In the genomic region with DNA sequence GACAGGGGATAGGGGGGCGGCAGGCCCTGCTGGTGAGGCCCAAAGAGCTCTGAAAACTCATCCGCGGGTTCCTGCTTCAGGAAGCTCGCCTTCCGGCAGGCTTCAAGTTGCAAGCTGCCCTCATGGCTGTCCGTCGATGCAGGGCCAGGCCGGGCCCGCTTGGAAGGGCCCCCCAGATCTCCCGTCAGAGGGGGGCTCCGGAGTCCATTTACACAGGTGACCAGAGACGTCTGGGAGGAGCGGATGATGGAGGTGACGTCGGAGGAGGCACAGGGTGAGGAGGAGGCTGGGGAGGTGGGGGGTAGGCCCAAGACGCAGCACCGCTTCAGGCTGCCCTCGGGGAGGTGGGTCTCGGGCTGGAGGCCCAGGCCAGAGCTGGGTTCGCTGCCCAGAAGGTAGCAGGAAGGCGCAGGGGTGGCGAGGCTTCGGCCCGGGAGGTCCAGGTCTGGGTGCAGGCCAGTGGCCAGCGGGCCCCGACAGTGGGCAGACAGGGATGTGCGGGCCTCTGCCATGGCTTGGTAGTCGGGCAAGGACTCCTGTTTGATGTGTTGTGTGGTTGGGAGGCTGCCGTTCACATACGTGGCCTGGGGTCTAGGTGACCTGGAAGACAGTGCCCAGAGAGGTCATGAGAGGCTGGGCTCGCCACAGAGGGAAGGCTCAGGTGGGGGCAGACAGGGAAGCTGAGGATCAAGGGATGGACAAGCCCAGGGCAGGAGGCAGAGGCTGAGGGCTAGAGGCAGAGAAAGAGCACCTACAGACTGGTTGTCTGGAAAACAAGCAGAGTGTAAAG, we compare ENCODE assay signal across 23 cellular contexts.
A peak's percentile ranks its signal among the peaks of the same experiment; 100 is the strongest.
DNase-seq lines count a peak whose midpoint lies in the region; ATAC-seq, FAIRE-seq and TF ChIP-seq lines count a peak whose summit lies in the region.
"Had no signal": no experiment of that assay in that cellular context is flagged by ENCODE, and none has a peak within 500 bp of the region (broad histone marks: within the 10 kb centered on the region; RNA-seq: fewer than 3 reads in every experiment).

No MANE protein-coding gene starts in this region.

- H2AFZ ChIP-seq in GM23338: peak overlapping the region; percentile 84; the same call in 1 of the 2 replicates
- no peak overlapping the region for H2AFZ ChIP-seq in H1 (ENCODE audit: low read length)
- H2AFZ ChIP-seq: PC-9 had no signal

- H2BK5ac ChIP-seq in H1 (ENCODE audit: low read depth, low read length): no peak overlapping the region

- H3K4me1 ChIP-seq in GM23338 (ENCODE audit: insufficient read depth): peaks cover 7% of the 10 kb centered on the region; the same call in 1 of the 2 replicates
- H3K4me1 ChIP-seq in H1 (replicated peaks in 1 of 4; ENCODE audit: control insufficient read depth in 3 of 4, insufficient read depth in 4 of 4, low read length in 3 of 4): peaks cover 0 to 7% (median 5%) of the 10 kb centered on the region in 4 experiments; a peak in 5 of 7 replicates
- H3K4me1 ChIP-seq in spleen: no peaks in the 10 kb centered on the region
- peaks cover 0 to 18% (median 0%) of the 10 kb centered on the region in 4 donors for H3K4me1 ChIP-seq in tibial nerve
- H3K4me1 ChIP-seq: A549; BLaER1 treated with 17β-estradiol and CSF1 and Interleukin-3, amounts not matched to agents 10 nM and 100 nM; SJSA1 had no signal

- no peak overlapping the region for H3K4ac ChIP-seq in H1 (replicated peaks; ENCODE audit: insufficient read length, low read depth, low read length)

- H3K4me2 ChIP-seq in GM23338 (no peak overlapping the region), H1 (ENCODE audit: insufficient read depth in 1 of 2, low read depth in 2 of 2, low read length in 2 of 2) (no peak overlapping the region)
- H3K4me2 ChIP-seq: A549; BLaER1 treated with 17β-estradiol and CSF1 and Interleukin-3, amounts not matched to agents 10 nM and 100 nM; PC-9 had no signal

- no peak overlapping the region for H3K27ac Mint-ChIP-seq in activated naive CD4-positive, alpha-beta T cell treated with anti-CD3 and anti-CD28 coated beads for 36 hours
- no peak overlapping the region for H3K27ac Mint-ChIP-seq in activated naive CD4-positive, alpha-beta T cell treated with anti-CD3 and anti-CD28 coated beads, Interleukin-2, amount 10 ng/mL, durations not matched to agents 7 days and 5 days
- H3K27ac Mint-ChIP-seq in GM23338: no peak overlapping the region
- H3K27ac Mint-ChIP-seq in activated T-helper 1 cell treated with anti-CD3 and anti-CD28 coated beads, Interleukin-12 subunit alpha, Interleukin-12 subunit beta, Interleukin-2, Interleukin-4 antibody, amounts not matched to agents 30 ng/mL and 10 ng/mL and 1 ng/mL, durations not matched to agents 14 hours and 24 hours and 36 hours: no peak overlapping the region
- H3K27ac Mint-ChIP-seq: CD4-positive, alpha-beta T cell had no signal

- no peak overlapping the region for H2AK5ac ChIP-seq in H1 (ENCODE audit: low read depth, low read length)

- H4K5ac ChIP-seq in H1 (ENCODE audit: insufficient read length, low read depth, low read length): no peak overlapping the region

- no peak overlapping the region for H2BK120ac ChIP-seq in H1 (replicated peaks; ENCODE audit: low read depth, low read length)

- no peaks in the 10 kb centered on the region for H3K79me2 ChIP-seq in GM23338 (replicated peaks; ENCODE audit: insufficient read depth)
- H3K79me2 ChIP-seq in H1 (ENCODE audit: control insufficient read depth in 1 of 2, insufficient read depth in 2 of 2, low read length in 2 of 2): no peaks in the 10 kb centered on the region

- no peak overlapping the region for H3K56ac ChIP-seq in H1 (replicated peaks; ENCODE audit: insufficient read length, low read depth, low read length)

- no peak for TF ChIP-seq RAD21 in H1 (IDR thresholded peaks at IDR 0.05 in 1 of 2, conservative IDR thresholded peaks at IDR 0.05 in 1 of 2; ENCODE audit: low read depth in 2 of 2, low read length in 2 of 2)

- H3K9me3 ChIP-seq in H1 (ENCODE audit: insufficient read depth in 2 of 2, low read depth in 1 of 2, low read length in 1 of 2): no peaks in the 10 kb centered on the region
- no peaks in the 10 kb centered on the region for H3K9me3 ChIP-seq in spleen
- H3K9me3 ChIP-seq in tibial nerve: no peaks in the 10 kb centered on the region
- H3K9me3 ChIP-seq: A549; BLaER1 treated with 17β-estradiol and CSF1 and Interleukin-3, amounts not matched to agents 10 nM and 100 nM; MG63; SJSA1 had no signal

- H3K27ac ChIP-seq in GM23338 (ENCODE audit: low read depth): no peak overlapping the region
- H3K27ac ChIP-seq in H1 (ENCODE audit: low read depth, low read length): no peak overlapping the region
- H3K27ac ChIP-seq in spleen: no peak overlapping the region
- no peak overlapping the region for H3K27ac ChIP-seq in tibial nerve
- H3K27ac ChIP-seq: A549; BLaER1 treated with 17β-estradiol and CSF1 and Interleukin-3, amounts not matched to agents 10 nM and 100 nM; PC-9; SJSA1 had no signal

- H4K8ac ChIP-seq in H1 (ENCODE audit: extremely low read depth, insufficient read depth, low read length): peak overlapping the region; percentile 81

- no peak overlapping the region for H3K4me3 Mint-ChIP-seq in activated naive CD4-positive, alpha-beta T cell treated with anti-CD3 and anti-CD28 coated beads for 36 hours
- H3K4me3 Mint-ChIP-seq in activated naive CD4-positive, alpha-beta T cell treated with anti-CD3 and anti-CD28 coated beads, Interleukin-2, amount 10 ng/mL, durations not matched to agents 7 days and 5 days: no peak overlapping the region
- H3K4me3 Mint-ChIP-seq in GM23338: no peak overlapping the region
- H3K4me3 Mint-ChIP-seq in activated T-helper 1 cell treated with anti-CD3 and anti-CD28 coated beads, Interleukin-12 subunit alpha, Interleukin-12 subunit beta, Interleukin-2, Interleukin-4 antibody, amounts not matched to agents 30 ng/mL and 10 ng/mL and 1 ng/mL, durations not matched to agents 14 hours and 24 hours and 36 hours: no peak overlapping the region
- H3K4me3 Mint-ChIP-seq: CD4-positive, alpha-beta T cell had no signal

- DNase-seq in activated naive CD4-positive, alpha-beta T cell treated with anti-CD3 and anti-CD28 coated beads for 36 hours: peak; percentile 2
- no peak for DNase-seq in activated naive CD4-positive, alpha-beta T cell treated with anti-CD3 and anti-CD28 coated beads, Interleukin-2, amount 10 ng/mL, durations not matched to agents 7 days and 5 days
- DNase-seq in GM23338 (ENCODE audit: low spot score) (no peak), H1 (ENCODE audit: low read depth in 1 of 2, low spot score in 2 of 2) (no peak), spleen (peak; percentile 72), tibial nerve (ENCODE audit: low spot score in 2 of 2) (no peak)
- no peak for DNase-seq in activated T-helper 1 cell treated with anti-CD3 and anti-CD28 coated beads, Interleukin-12 subunit alpha, Interleukin-12 subunit beta, Interleukin-2, Interleukin-4 antibody, amounts not matched to agents 30 ng/mL and 10 ng/mL and 1 ng/mL, durations not matched to agents 14 hours and 24 hours and 36 hours (ENCODE audit: low spot score)
- DNase-seq: AML-193; CD4-positive, alpha-beta T cell; GOT3; HCEC 1CT; KBM-7; MG63; NCI-H2029; NCI-H446 treated with DMSO at 0.1 percent for 48 hours; NK-92 treated with Interleukin-12 subunit alpha and Interleukin-12 subunit beta, amount 100 ng/mL, for 24 hours; PC-9; Right ventricle myocardium superior had no signal

- no peaks in the 10 kb centered on the region for H3K36me3 ChIP-seq in GM23338 (ENCODE audit: insufficient read depth)
- H3K36me3 ChIP-seq in H1 (ENCODE audit: control insufficient read depth in 2 of 4, insufficient read depth in 4 of 4, low read length in 3 of 4): no peaks in the 10 kb centered on the region
- no peaks in the 10 kb centered on the region for H3K36me3 ChIP-seq in spleen
- H3K36me3 ChIP-seq in tibial nerve: no peaks in the 10 kb centered on the region
- H3K36me3 ChIP-seq: BLaER1 treated with 17β-estradiol and CSF1 and Interleukin-3, amounts not matched to agents 10 nM and 100 nM; MG63 had no signal

- no peaks in the 10 kb centered on the region for H3K4me1 Mint-ChIP-seq in activated naive CD4-positive, alpha-beta T cell treated with anti-CD3 and anti-CD28 coated beads for 36 hours (ENCODE audit: low read depth)
- no peaks in the 10 kb centered on the region for H3K4me1 Mint-ChIP-seq in activated naive CD4-positive, alpha-beta T cell treated with anti-CD3 and anti-CD28 coated beads, Interleukin-2, amount 10 ng/mL, durations not matched to agents 7 days and 5 days
- H3K4me1 Mint-ChIP-seq in GM23338: peaks cover 16% of the 10 kb centered on the region; the same call in 2 of the 3 replicates
- H3K4me1 Mint-ChIP-seq in activated T-helper 1 cell treated with anti-CD3 and anti-CD28 coated beads, Interleukin-12 subunit alpha, Interleukin-12 subunit beta, Interleukin-2, Interleukin-4 antibody, amounts not matched to agents 30 ng/mL and 10 ng/mL and 1 ng/mL, durations not matched to agents 14 hours and 24 hours and 36 hours (ENCODE audit: low read depth): no peaks in the 10 kb centered on the region

- H3K27me3 ChIP-seq in GM23338 (ENCODE audit: insufficient read depth) (no peaks in the 10 kb centered on the region), H1 (replicated peaks in 1 of 4; ENCODE audit: control insufficient read depth in 3 of 4, extremely low read depth in 1 of 4, insufficient read depth in 3 of 4, low read length in 3 of 4) (peaks cover 0 to 7% (median 1%) of the 10 kb centered on the region in 4 experiments; a peak in 4 of 7 replicates), spleen (replicated peaks in 1 of 7) (peaks cover 0 to 5% (median 0%) of the 10 kb centered on the region in 7 donors), tibial nerve (no peaks in the 10 kb centered on the region)
- H3K27me3 ChIP-seq: BLaER1 treated with 17β-estradiol and CSF1 and Interleukin-3, amounts not matched to agents 10 nM and 100 nM; MG63; SJSA1 had no signal

- no peak overlapping the region for H2BK20ac ChIP-seq in H1 (ENCODE audit: low read length)

- H3K36me3 Mint-ChIP-seq in activated naive CD4-positive, alpha-beta T cell treated with anti-CD3 and anti-CD28 coated beads for 36 hours (ENCODE audit: low read depth): no peaks in the 10 kb centered on the region
- no peaks in the 10 kb centered on the region for H3K36me3 Mint-ChIP-seq in activated naive CD4-positive, alpha-beta T cell treated with anti-CD3 and anti-CD28 coated beads, Interleukin-2, amount 10 ng/mL, durations not matched to agents 7 days and 5 days
- H3K36me3 Mint-ChIP-seq in GM23338 (ENCODE audit: low read depth): no peaks in the 10 kb centered on the region
- no peaks in the 10 kb centered on the region for H3K36me3 Mint-ChIP-seq in activated T-helper 1 cell treated with anti-CD3 and anti-CD28 coated beads, Interleukin-12 subunit alpha, Interleukin-12 subunit beta, Interleukin-2, Interleukin-4 antibody, amounts not matched to agents 30 ng/mL and 10 ng/mL and 1 ng/mL, durations not matched to agents 14 hours and 24 hours and 36 hours (ENCODE audit: low read depth)

- H4K91ac ChIP-seq in H1 (replicated peaks; ENCODE audit: insufficient read length, low read length): peak overlapping the region; percentile 49

- H3K9ac ChIP-seq in H1 (replicated peaks in 1 of 4; ENCODE audit: extremely low read depth in 1 of 4, low read depth in 3 of 4, low read length in 3 of 4): no peak overlapping the region
- H3K9ac ChIP-seq: BLaER1 treated with 17β-estradiol and CSF1 and Interleukin-3, amounts not matched to agents 10 nM and 100 nM had no signal

- intact Hi-C loops in activated naive CD4-positive, alpha-beta T cell treated with anti-CD3 and anti-CD28 coated beads for 36 hours (cut with micrococcal nuclease): no loop called here
- intact Hi-C loops in spleen (cut with DNase I; ENCODE audit: low total_unique reads): no loop called here
- intact Hi-C loops in activated T-helper 1 cell treated with anti-CD3 and anti-CD28 coated beads, Interleukin-12 subunit alpha, Interleukin-12 subunit beta, Interleukin-2, Interleukin-4 antibody, amounts not matched to agents 30 ng/mL and 10 ng/mL and 1 ng/mL, durations not matched to agents 14 hours and 24 hours and 36 hours (cut with micrococcal nuclease): loop anchor here (2.0 kb wide), 1 partner anchor 110 kb away; no protein-coding TSS in a partner anchor

- no peaks in the 10 kb centered on the region for H3K9me2 ChIP-seq in GM23338 (ENCODE audit: insufficient read depth)

- H3K4me3 ChIP-seq in GM23338 (no peak overlapping the region), H1 (ENCODE audit: extremely low read depth in 1 of 4, insufficient read depth in 2 of 4, low read depth in 3 of 4, low read length in 4 of 4) (no peak overlapping the region), spleen (no peak overlapping the region), tibial nerve (no peak overlapping the region)
- H3K4me3 ChIP-seq: A549; BLaER1 treated with 17β-estradiol and CSF1 and Interleukin-3, amounts not matched to agents 10 nM and 100 nM; MG63; PC-9; SJSA1 had no signal

- no peaks in the 10 kb centered on the region for H4K20me1 ChIP-seq in GM23338 (replicated peaks; ENCODE audit: insufficient read depth)
- H4K20me1 ChIP-seq in H1 (replicated peaks in 1 of 2; ENCODE audit: control insufficient read depth in 1 of 2, insufficient read depth in 2 of 2, low read length in 2 of 2): no peaks in the 10 kb centered on the region
- H4K20me1 ChIP-seq: BLaER1 treated with 17β-estradiol and CSF1 and Interleukin-3, amounts not matched to agents 10 nM and 100 nM had no signal

- TF ChIP-seq CTCF in GM23338 (conservative IDR thresholded peaks at IDR 0.05; ENCODE audit: low read depth in 2 of 2) (no peak), H1 (IDR thresholded peaks at IDR 0.05; ENCODE audit: control extremely low read depth in 1 of 3, insufficient read depth in 1 of 3, low read depth in 1 of 3, low read length in 3 of 3) (no peak), spleen (IDR thresholded peaks at IDR 0.05 in 8 of 11, conservative IDR thresholded peaks at IDR 0.05 in 3 of 11) (no peak), tibial nerve (IDR thresholded peaks at IDR 0.05) (no peak)

- no peak overlapping the region for H3K14ac ChIP-seq in H1 (ENCODE audit: insufficient read length)

- no peak for FAIRE-seq in H1 (lab: Jason Lieb, UNC)
- FAIRE-seq: A549, D721Med, GM18507 had no signal

- H2BK12ac ChIP-seq in H1 (ENCODE audit: low read depth, low read length): peak overlapping the region; percentile 72; the same call in 1 of the 2 replicates

- no peaks in the 10 kb centered on the region for H3K9me3 Mint-ChIP-seq in activated naive CD4-positive, alpha-beta T cell treated with anti-CD3 and anti-CD28 coated beads for 36 hours
- no peaks in the 10 kb centered on the region for H3K9me3 Mint-ChIP-seq in activated naive CD4-positive, alpha-beta T cell treated with anti-CD3 and anti-CD28 coated beads, Interleukin-2, amount 10 ng/mL, durations not matched to agents 7 days and 5 days
- H3K9me3 Mint-ChIP-seq in GM23338: no peaks in the 10 kb centered on the region
- H3K9me3 Mint-ChIP-seq in activated T-helper 1 cell treated with anti-CD3 and anti-CD28 coated beads, Interleukin-12 subunit alpha, Interleukin-12 subunit beta, Interleukin-2, Interleukin-4 antibody, amounts not matched to agents 30 ng/mL and 10 ng/mL and 1 ng/mL, durations not matched to agents 14 hours and 24 hours and 36 hours: no peaks in the 10 kb centered on the region
- H3K9me3 Mint-ChIP-seq: CD4-positive, alpha-beta T cell had no signal

- peak overlapping the region; percentile 88; the same call in 1 of the 2 replicates for H2BK15ac ChIP-seq in H1 (ENCODE audit: low read length)

- TF ChIP-seq POLR2A in H1 (IDR thresholded peaks at IDR 0.05; ENCODE audit: control extremely low read depth in 1 of 2, low read depth in 2 of 2, low read length in 2 of 2) (no peak), spleen (IDR thresholded peaks at IDR 0.05) (no peak), tibial nerve (IDR thresholded peaks at IDR 0.05) (no peak)

- 85% methylated on average over 25 of the region's 31 CpGs; no CpG with 5 or more reads in 1 of the 2 experiments for WGBS in H1 (ENCODE audit: extremely low coverage in 1 of 2, insufficient coverage in 1 of 2, insufficient read length in 1 of 2, insufficient replicate concordance in 2 of 2, low coverage in 1 of 2, low lambda C conversion rate in 2 of 2, missing lambda C conversion rate in 1 of 2), 2 experiments
- 87 to 94% (median 91%) methylated on average over 29 to 31 of the region's 31 CpGs for WGBS in spleen, 5 donors
- 88 to 93% methylated on average over 21 to 31 of the region's 31 CpGs for WGBS in tibial nerve, 2 donors

- CTCF ChIA-PET in activated naive CD4-positive, alpha-beta T cell treated with anti-CD3 and anti-CD28 coated beads for 36 hours (lab: Charles Lee): no interaction called here
- CTCF ChIA-PET in activated naive CD4-positive, alpha-beta T cell treated with anti-CD3 and anti-CD28 coated beads, Interleukin-2, amount 10 ng/mL, durations not matched to agents 7 days and 5 days (lab: Charles Lee): no interaction called here
- CTCF ChIA-PET in H1 (lab: Charles Lee; ENCODE audit: partially characterized antibody): interaction anchor here (0.6 to 17.1 kb wide), 48 partner anchors 9 to 235 kb away, joined by 3 to 264 read pairs (median 5); no protein-coding TSS in a partner anchor

- no peaks in the 10 kb centered on the region for H3K27me3 Mint-ChIP-seq in activated naive CD4-positive, alpha-beta T cell treated with anti-CD3 and anti-CD28 coated beads for 36 hours (ENCODE audit: low read depth)
- H3K27me3 Mint-ChIP-seq in activated naive CD4-positive, alpha-beta T cell treated with anti-CD3 and anti-CD28 coated beads, Interleukin-2, amount 10 ng/mL, durations not matched to agents 7 days and 5 days: peaks cover 4% of the 10 kb centered on the region
- H3K27me3 Mint-ChIP-seq in GM23338 (ENCODE audit: insufficient read depth, low read depth, poor library complexity): peaks cover 12% of the 10 kb centered on the region
- H3K27me3 Mint-ChIP-seq in activated T-helper 1 cell treated with anti-CD3 and anti-CD28 coated beads, Interleukin-12 subunit alpha, Interleukin-12 subunit beta, Interleukin-2, Interleukin-4 antibody, amounts not matched to agents 30 ng/mL and 10 ng/mL and 1 ng/mL, durations not matched to agents 14 hours and 24 hours and 36 hours (ENCODE audit: insufficient read depth): peaks cover 4% of the 10 kb centered on the region
- H3K27me3 Mint-ChIP-seq: CD4-positive, alpha-beta T cell had no signal

- H3K23ac ChIP-seq in H1 (ENCODE audit: insufficient read length): no peak overlapping the region

- no peaks in the 10 kb centered on the region for H3K79me1 ChIP-seq in H1 (ENCODE audit: low read depth, low read length)

- no peaks in the 10 kb centered on the region for H3K23me2 ChIP-seq in H1 (ENCODE audit: low read depth, low read length)

- no peaks in the 10 kb centered on the region for H3F3A ChIP-seq in GM23338 (replicated peaks; ENCODE audit: low read depth)

- POLR2A ChIA-PET in H1 (lab: Charles Lee; ENCODE audit: partially characterized antibody): interaction anchor here (0.8 to 1.2 kb wide), 4 partner anchors 9 to 104 kb away, joined by 3 to 4 read pairs (median 3); no protein-coding TSS in a partner anchor

- TF ChIP-seq EP300 in H1 (IDR thresholded peaks at IDR 0.05; ENCODE audit: borderline replicate concordance in 1 of 2, low read depth in 2 of 2, low read length in 2 of 2): no peak
- TF ChIP-seq EP300 in tibial nerve (IDR thresholded peaks at IDR 0.05): no peak

- H3K18ac ChIP-seq in H1 (ENCODE audit: extremely low read depth, low read length): 0 out of 2 replicates have a peak overlapping the region, but pooled peaks have one; percentile 55

- ATAC-seq in GM23338: no peak

Comparison
In these comparisons a context has a peak if more than half of its experiments do, and no peak if none do; other contexts are left out.
1. DNase-seq: peak in activated naive CD4-positive, alpha-beta T cell treated with anti-CD3 and anti-CD28 coated beads for 36 hours (single experiment) and spleen (single experiment); none in activated naive CD4-positive, alpha-beta T cell treated with anti-CD3 and anti-CD28 coated beads, Interleukin-2, amount 10 ng/mL, durations not matched to agents 7 days and 5 days (single experiment), GM23338 (single experiment), H1 (0 of 2), tibial nerve (0 of 2) and activated T-helper 1 cell treated with anti-CD3 and anti-CD28 coated beads, Interleukin-12 subunit alpha, Interleukin-12 subunit beta, Interleukin-2, Interleukin-4 antibody, amounts not matched to agents 30 ng/mL and 10 ng/mL and 1 ng/mL, durations not matched to agents 14 hours and 24 hours and 36 hours (single experiment).